26 cellular contexts compared by ENCODE assay signal in the genomic region with DNA sequence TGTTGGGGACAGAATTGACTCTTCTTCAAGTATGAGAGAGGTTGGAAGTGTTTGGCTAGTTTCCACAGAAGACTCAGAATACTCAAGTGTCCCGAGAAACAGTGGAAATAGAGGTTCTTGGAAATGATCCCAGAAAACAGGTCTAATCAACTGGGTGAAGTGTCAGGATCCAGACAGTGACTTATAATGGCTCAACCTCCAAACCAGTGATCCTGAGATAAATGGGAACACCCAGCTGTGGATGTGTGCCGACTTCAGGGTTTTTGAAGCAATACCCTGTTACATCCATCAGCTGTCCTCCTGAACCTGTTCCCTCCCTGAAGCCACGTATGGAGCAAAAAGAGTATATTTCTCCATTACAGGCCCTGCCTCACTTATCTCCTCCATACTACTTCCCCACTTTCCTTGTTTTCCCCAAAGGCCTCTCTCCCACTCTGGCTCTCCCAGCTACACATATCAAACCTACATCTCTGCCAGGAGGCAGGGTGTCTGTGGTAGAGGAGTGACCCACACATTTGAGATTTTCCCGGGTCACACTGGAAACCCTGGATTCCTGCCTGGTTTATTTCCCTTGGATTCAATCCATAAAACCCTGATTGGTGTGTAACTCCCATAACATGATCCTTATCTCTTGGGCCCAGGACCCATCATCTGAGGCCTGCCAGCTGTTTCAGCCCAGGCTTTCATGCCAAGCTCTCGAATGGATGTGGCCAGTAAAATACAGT. TPM values are rescaled to one million over a fixed set of nuclear protein-coding genes. Genes with fewer than 3 reads are reported as not detected.
DNase-seq lines count a peak whose midpoint lies in the region; ATAC-seq, FAIRE-seq and TF ChIP-seq lines count a peak whose summit lies in the region.
"Had no signal": no experiment of that assay in that cellular context is flagged by ENCODE, and none has a peak within 500 bp of the region (broad histone marks: within the 10 kb centered on the region; RNA-seq: fewer than 3 reads in every experiment).

No MANE protein-coding gene starts in this region.

- H3K4me1 Mint-ChIP-seq in astrocyte (ENCODE audit: low read depth, unreplicated experiment) (no peaks in the 10 kb centered on the region), MCF 10A (ENCODE audit: insufficient read depth, unreplicated experiment) (no peaks in the 10 kb centered on the region)
- H3K4me1 Mint-ChIP-seq: activated CD4-positive, alpha-beta T cell treated with anti-CD3 and anti-CD28 coated beads, Interleukin-2, amount 10 ng/mL, durations not matched to agents 24 days and 14 days had no signal

- H3K9me3 ChIP-seq in BE2C (no peaks in the 10 kb centered on the region; the same call in 1 of the 2 replicates), MG63 (peaks cover 3% of the 10 kb centered on the region; the same call in 1 of the 2 replicates), astrocyte (ENCODE audit: insufficient read depth, low read depth, low read length) (peaks cover 10% of the 10 kb centered on the region)

- DNase-seq in BE2C (peak; percentile 51), MG63 (peak; percentile 29), astrocyte (ENCODE audit: low read depth) (peak; percentile 38), kidney tubule cell (ENCODE audit: low spot score) (peak; percentile 8), MCF 10A (ENCODE audit: unreplicated experiment) (no peak), substantia nigra (lab: John Stamatoyannopoulos, UW) (no peak)
- DNase-seq in activated CD4-positive, alpha-beta T cell treated with anti-CD3 and anti-CD28 coated beads for 48 hours, result no peak
- DNase-seq: activated CD4-positive, alpha-beta T cell treated with anti-CD3 and anti-CD28 coated beads, Interleukin-2, amount 10 ng/mL, durations not matched to agents 24 days and 14 days; activated CD8-positive, alpha-beta memory T cell treated with anti-CD3 and anti-CD28 coated beads, Interleukin-2, amount 50 U/mL, for 48 hours; activated effector memory CD4-positive, alpha-beta T cell treated with anti-CD3 and anti-CD28 coated beads, Interleukin-2, amount 50 U/mL, for 16 hours; anterior cingulate cortex; cerebellar nuclear complex; foreskin keratinocyte; H7; left lung; NCI-H1048; NCI-H2171 treated with DMSO at 0.1 percent for 48 hours; NCI-H774; occipital lobe; Peyer's patch; stimulated activated CD4-positive, alpha-beta T cell treated with anti-CD3 and anti-CD28 coated beads, Interleukin-2, amount 100 ng/mL, for 24 hours; stomach had no signal

- intact Hi-C loops in MCF 10A (cut with micrococcal nuclease), result no loop called here

- H3K27me3 ChIP-seq in BE2C, result no peaks in the 10 kb centered on the region
- no peaks in the 10 kb centered on the region for H3K27me3 ChIP-seq in MG63
- peaks cover 8% of the 10 kb centered on the region for H3K27me3 ChIP-seq in astrocyte (ENCODE audit: insufficient read depth, low read length)
- H3K27me3 ChIP-seq: foreskin keratinocyte, left lung, Peyer's patch, stomach had no signal

- H3K79me2 ChIP-seq in astrocyte (ENCODE audit: insufficient read depth, low read length), result no peaks in the 10 kb centered on the region

- H3K36me3 Mint-ChIP-seq in astrocyte (ENCODE audit: low read depth, unreplicated experiment), result peaks cover 2% of the 10 kb centered on the region
- H3K36me3 Mint-ChIP-seq in MCF 10A (ENCODE audit: insufficient read depth, unreplicated experiment), result no peaks in the 10 kb centered on the region

- H3K4me2 ChIP-seq in astrocyte (ENCODE audit: low read length), result no peak overlapping the region

- H3K4me3 ChIP-seq in BE2C (ENCODE audit: low read depth, low read length), result no peak overlapping the region
- H3K4me3 ChIP-seq in MG63, result no peak overlapping the region
- H3K4me3 ChIP-seq in astrocyte (ENCODE audit: insufficient read depth, low read depth, low read length), result no peak overlapping the region
- H3K4me3 ChIP-seq: left lung, Peyer's patch, stomach had no signal

- POLR2A ChIA-PET in MCF 10A (lab: Yijun Ruan, JAX), result interaction anchor here (1.3 kb wide), 1 partner anchor 18 kb away, joined by 3 read pairs; no protein-coding TSS in a partner anchor

- CTCF ChIA-PET in MCF 10A (lab: Yijun Ruan, JAX), result interaction anchor here (0.6 to 1.7 kb wide), 7 partner anchors 22 to 349 kb away, joined by 3 to 4 read pairs (median 3); no protein-coding TSS in a partner anchor

- H3K27ac ChIP-seq in astrocyte (ENCODE audit: low read depth, low read length), result no peak overlapping the region
- no peak overlapping the region for H3K27ac ChIP-seq in substantia nigra (ENCODE audit: low read depth, low read length, poor library complexity, severe bottlenecking)
- H3K27ac ChIP-seq: foreskin keratinocyte, HL-60, left lung, Peyer's patch, stomach had no signal

- H3K4me1 ChIP-seq in BE2C (0 out of 2 replicates have a peak, but pooled peaks cover 3% of the 10 kb centered on the region), astrocyte (ENCODE audit: insufficient read depth, low read length) (no peaks in the 10 kb centered on the region)
- H3K4me1 ChIP-seq: foreskin keratinocyte, left lung, Peyer's patch, stomach had no signal

- TF ChIP-seq CTCF in BE2C (IDR thresholded peaks at IDR 0.05; ENCODE audit: low read depth, low read length), result no peak
- no peak for TF ChIP-seq CTCF in astrocyte (IDR thresholded peaks at IDR 0.05; ENCODE audit: insufficient read depth, low read depth, low read length)
- TF ChIP-seq CTCF in MCF 10A (IDR thresholded peaks at IDR 0.05; ENCODE audit: unreplicated experiment), result no peak

- H3K36me3 ChIP-seq in BE2C (no peaks in the 10 kb centered on the region), MG63 (no peaks in the 10 kb centered on the region), astrocyte (ENCODE audit: insufficient read depth, low read length) (no peaks in the 10 kb centered on the region)
- H3K36me3 ChIP-seq: left lung, Peyer's patch, stomach had no signal

- H2AFZ ChIP-seq in astrocyte (ENCODE audit: low read depth, low read length), result no peak overlapping the region

- H3K27me3 Mint-ChIP-seq in astrocyte (ENCODE audit: low read depth, unreplicated experiment), result peaks cover 8% of the 10 kb centered on the region
- peaks cover 4% of the 10 kb centered on the region for H3K27me3 Mint-ChIP-seq in MCF 10A (ENCODE audit: insufficient read depth, unreplicated experiment)

- H3K9ac ChIP-seq in astrocyte (ENCODE audit: low read length), result no peak overlapping the region

- no TSS peak for BruUV-seq in MCF 10A (replicated peaks; lab: Mats Ljungman, UMichigan)

- H4K20me1 ChIP-seq in astrocyte (ENCODE audit: insufficient read depth, low read length), result no peaks in the 10 kb centered on the region

- H3K9me3 Mint-ChIP-seq in astrocyte (ENCODE audit: unreplicated experiment), result peaks cover 9% of the 10 kb centered on the region
- H3K9me3 Mint-ChIP-seq in MCF 10A (ENCODE audit: unreplicated experiment), result no peaks in the 10 kb centered on the region

- H3K27ac Mint-ChIP-seq in astrocyte (ENCODE audit: unreplicated experiment) (no peak overlapping the region), MCF 10A (ENCODE audit: low read depth, unreplicated experiment) (no peak overlapping the region)
- H3K27ac Mint-ChIP-seq: activated CD4-positive, alpha-beta T cell treated with anti-CD3 and anti-CD28 coated beads, Interleukin-2, amount 10 ng/mL, durations not matched to agents 24 days and 14 days had no signal

- no peak overlapping the region for H3K4me3 Mint-ChIP-seq in astrocyte (ENCODE audit: unreplicated experiment)
- no peak overlapping the region for H3K4me3 Mint-ChIP-seq in MCF 10A (ENCODE audit: unreplicated experiment)
- H3K4me3 Mint-ChIP-seq: activated CD4-positive, alpha-beta T cell treated with anti-CD3 and anti-CD28 coated beads, Interleukin-2, amount 10 ng/mL, durations not matched to agents 24 days and 14 days had no signal

- no peak for ATAC-seq in HG03457 (IDR thresholded peaks at IDR 0.05; ENCODE audit: unreplicated experiment)
- ATAC-seq: foreskin keratinocyte, left lung had no signal

- no peak for FAIRE-seq in astrocyte (lab: Jason Lieb, UNC)
- FAIRE-seq: TTC549 had no signal

RNA-seq across cellular contexts. Expression of a gene that starts 17.6 kb away (rescaled TPM):
- 0.32 TPM for polyA plus RNA-seq in BE2C (2012; ENCODE audit: insufficient read depth, insufficient read length, low read depth)
- 0.15 TPM in 1 of 2 replicates, not detected in the other for total RNA-seq in MG63 (2014; rRNA removed; shearing (Covaris generic); ENCODE audit: low replicate concordance)
- total RNA-seq in astrocyte (0.48 and 0.62 TPM in 2 replicates), MCF 10A (2022) (not detected in 2 replicates)
- total RNA-seq: activated CD4-positive, alpha-beta T cell treated with anti-CD3 and anti-CD28 coated beads, Interleukin-2, amount 10 ng/mL, durations not matched to agents 24 days and 14 days; Peyer's patch; stomach had no signal

RNA-seq across cellular contexts. Expression of a gene that starts 32.8 kb away (rescaled TPM):
- not detected for polyA plus RNA-seq in BE2C (2012; ENCODE audit: insufficient read depth, insufficient read length, low read depth)
- total RNA-seq in MG63 (2014; rRNA removed; shearing (Covaris generic); ENCODE audit: low replicate concordance), result not detected in 2 replicates
- total RNA-seq in astrocyte (1.6 and 1.7 TPM in 2 replicates), MCF 10A (2022) (not detected in 2 replicates)
- total RNA-seq: foreskin keratinocyte, occipital lobe, Peyer's patch, stomach, ureter had no signal
- polyA plus RNA-seq: stomach had no signal

RNA-seq across cellular contexts. Expression of a gene that starts 36.9 kb away (rescaled TPM):
- polyA plus RNA-seq in BE2C (2012; ENCODE audit: insufficient read depth, insufficient read length, low read depth), result 66.7 TPM
- 9.5 and 15.8 TPM in 2 replicates for total RNA-seq in MG63 (2014; rRNA removed; shearing (Covaris generic); ENCODE audit: low replicate concordance)
- total RNA-seq in astrocyte, result 72.8 and 75.2 TPM in 2 replicates
- total RNA-seq in MCF 10A (2022), result 50.0 and 50.6 TPM in 2 replicates

RNA-seq across cellular contexts. Expression of a gene that starts 56.3 kb away (rescaled TPM):
- polyA plus RNA-seq in BE2C (2012; ENCODE audit: insufficient read depth, insufficient read length, low read depth), result 250 TPM
- total RNA-seq in MG63 (2014; rRNA removed; shearing (Covaris generic); ENCODE audit: low replicate concordance), result 120 and 134 TPM in 2 replicates
- total RNA-seq in astrocyte, result 84.1 and 92.9 TPM in 2 replicates
- total RNA-seq in MCF 10A (2022), result 122 and 168 TPM in 2 replicates

Comparison
In these comparisons a context has a peak if more than half of its experiments do, and no peak if none do; other contexts are left out.
1. DNase-seq: peak in BE2C (single experiment), MG63 (single experiment), astrocyte (single experiment) and kidney tubule cell (single experiment); none in activated CD4-positive, alpha-beta T cell treated with anti-CD3 and anti-CD28 coated beads for 48 hours (single experiment), MCF 10A (single experiment) and substantia nigra (0 of 49).